ENCODE assay signal across 1 cellular context in genomic region chr6:148854992-148855391, GRCh38.
TF ChIP-seq lines count a peak whose summit lies in the region.

No MANE protein-coding gene starts in this region.

TF ChIP-seq in K562, 482 proteins besides CTCF, POLR2A, EP300 and RAD21 (continued from another document and continues in another):
- 0 out of 2 replicates have a peak, but pooled peaks have one; percentile 18 for TF ChIP-seq JUND (IDR thresholded peaks at IDR 0.05; ENCODE audit: borderline replicate concordance, low read depth, low read length)
- TF ChIP-seq JUND (tag; IDR thresholded peaks at IDR 0.05; ENCODE audit: borderline replicate concordance, low read depth, low read length), result no peak; the same call in 2 of the 3 replicates
- TF ChIP-seq FOXJ2 (tag; IDR thresholded peaks at IDR 0.05), result no peak
- TF ChIP-seq SNAPC5 (CRISPR knock-in tag; IDR thresholded peaks at IDR 0.05), result no peak
- no peak for TF ChIP-seq ZSCAN29 (IDR thresholded peaks at IDR 0.05)
- TF ChIP-seq ZNF134 (CRISPR knock-in tag; conservative IDR thresholded peaks at IDR 0.05), result no peak
- TF ChIP-seq HMGN3 (IDR thresholded peaks at IDR 0.05; ENCODE audit: borderline replicate concordance, extremely low read depth, insufficient read length, low read depth, low read length), result no peak
- TF ChIP-seq ARHGAP35 (IDR thresholded peaks at IDR 0.05; ENCODE audit: partially characterized antibody), result peak; percentile 14
- no peak for TF ChIP-seq HBP1 (CRISPR knock-in tag; IDR thresholded peaks at IDR 0.05)
- no peak for TF ChIP-seq ERF (CRISPR knock-in tag; IDR thresholded peaks at IDR 0.05)
- TF ChIP-seq ZNF76 (CRISPR knock-in tag; IDR thresholded peaks at IDR 0.05; ENCODE audit: borderline replicate concordance), result no peak
- peak in 1 of 2 experiments; percentile 9 for TF ChIP-seq E2F6 (IDR thresholded peaks at IDR 0.05; ENCODE audit: borderline replicate concordance in 1 of 2, extremely low read depth in 1 of 2, insufficient read depth in 1 of 2, insufficient read length in 1 of 2, low read depth in 1 of 2, low read length in 1 of 2, poor library complexity in 1 of 2, severe bottlenecking in 1 of 2)
- TF ChIP-seq DACH1 (IDR thresholded peaks at IDR 0.05; ENCODE audit: partially characterized antibody), result no peak
- TF ChIP-seq USF1 (CRISPR knock-in tag; IDR thresholded peaks at IDR 0.05), result no peak
- no peak for TF ChIP-seq SRF (CRISPR knock-in tag; IDR thresholded peaks at IDR 0.05)
- TF ChIP-seq CBX2 (IDR thresholded peaks at IDR 0.05; ENCODE audit: insufficient read depth, low read length, poor library complexity, severe bottlenecking), result no peak
- no peak for TF ChIP-seq ZNF785 (CRISPR knock-in tag; IDR thresholded peaks at IDR 0.05)
- 0 out of 2 replicates have a peak, but pooled peaks have one; percentile 23 for TF ChIP-seq MGA (IDR thresholded peaks at IDR 0.05)
- no peak for TF ChIP-seq ATF4 (CRISPR knock-in tag; IDR thresholded peaks at IDR 0.05)
- no peak for TF ChIP-seq ZNF133 (CRISPR knock-in tag; IDR thresholded peaks at IDR 0.05)
- TF ChIP-seq POU5F1 (IDR thresholded peaks at IDR 0.05; ENCODE audit: borderline replicate concordance, low read depth, low read length, partially characterized antibody), result no peak
- TF ChIP-seq TSHZ1 (CRISPR knock-in tag; IDR thresholded peaks at IDR 0.05), result no peak
- TF ChIP-seq CREB1 (IDR thresholded peaks at IDR 0.05), result no peak
- no peak for TF ChIP-seq CREB1 (CRISPR knock-in tag; IDR thresholded peaks at IDR 0.05)
- TF ChIP-seq COPS2 (conservative IDR thresholded peaks at IDR 0.05), result no peak
- TF ChIP-seq SOX6 (IDR thresholded peaks at IDR 0.05), result no peak
- peak; percentile 58; the same call in 1 of the 2 replicates for TF ChIP-seq CREB3L1 (IDR thresholded peaks at IDR 0.05; ENCODE audit: borderline replicate concordance, low read depth)
- TF ChIP-seq SREBF2 (CRISPR knock-in tag; IDR thresholded peaks at IDR 0.05), result no peak
- no peak for TF ChIP-seq SMARCE1 (IDR thresholded peaks at IDR 0.05)
- peak; percentile 61 for TF ChIP-seq L3MBTL2 (IDR thresholded peaks at IDR 0.05)
- TF ChIP-seq CBFA2T2 (conservative IDR thresholded peaks at IDR 0.05), result no peak
- TF ChIP-seq MAFF (IDR thresholded peaks at IDR 0.05; ENCODE audit: low read length), result 0 out of 2 replicates have a peak, but pooled peaks have one; percentile 24
- no peak for TF ChIP-seq HMG20B (CRISPR knock-in tag; IDR thresholded peaks at IDR 0.05)
- no peak for TF ChIP-seq ZNF280B (CRISPR knock-in tag; IDR thresholded peaks at IDR 0.05)
